Comparison of ENCODE assay signal across 2 cellular contexts in the genomic region with DNA sequence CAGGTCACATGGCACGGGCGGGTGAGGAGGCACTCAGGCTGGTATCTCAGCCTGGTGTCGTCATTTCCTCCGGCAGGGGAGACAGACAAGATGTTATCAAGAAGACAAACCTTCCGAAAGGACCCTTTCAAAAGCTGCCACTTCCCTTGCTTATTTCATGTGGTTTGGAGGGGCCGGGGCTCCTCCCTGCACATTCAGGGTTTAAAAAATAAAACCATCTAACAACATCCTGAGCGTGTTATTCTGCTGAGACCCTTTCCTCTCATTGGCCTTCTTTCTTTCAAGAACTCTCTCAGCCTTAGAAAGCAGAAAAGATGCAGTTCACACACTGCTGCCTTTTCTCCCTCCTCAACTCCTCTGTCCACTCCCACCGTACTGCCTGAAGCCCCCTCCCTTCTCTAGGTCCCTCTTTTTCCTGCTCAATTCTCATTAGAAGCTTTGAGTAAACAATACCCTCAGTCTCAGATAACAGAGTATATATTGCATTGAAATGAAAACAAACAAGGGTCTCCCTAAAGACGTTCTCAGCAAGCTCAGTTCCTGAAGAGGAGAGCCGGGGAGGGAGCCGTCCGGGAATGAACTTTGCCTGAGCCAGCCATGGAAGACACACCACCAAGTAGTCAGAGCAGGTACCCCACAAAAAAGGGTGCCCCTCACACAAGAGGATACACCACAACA.
TF ChIP-seq lines count a peak whose summit lies in the region.

No MANE protein-coding gene starts in this region.

TF ChIP-seq in HEK293, 187 proteins besides CTCF, POLR2A, EP300 and RAD21 (continued from another document and continues in another):
- TF ChIP-seq, protein P1, sequence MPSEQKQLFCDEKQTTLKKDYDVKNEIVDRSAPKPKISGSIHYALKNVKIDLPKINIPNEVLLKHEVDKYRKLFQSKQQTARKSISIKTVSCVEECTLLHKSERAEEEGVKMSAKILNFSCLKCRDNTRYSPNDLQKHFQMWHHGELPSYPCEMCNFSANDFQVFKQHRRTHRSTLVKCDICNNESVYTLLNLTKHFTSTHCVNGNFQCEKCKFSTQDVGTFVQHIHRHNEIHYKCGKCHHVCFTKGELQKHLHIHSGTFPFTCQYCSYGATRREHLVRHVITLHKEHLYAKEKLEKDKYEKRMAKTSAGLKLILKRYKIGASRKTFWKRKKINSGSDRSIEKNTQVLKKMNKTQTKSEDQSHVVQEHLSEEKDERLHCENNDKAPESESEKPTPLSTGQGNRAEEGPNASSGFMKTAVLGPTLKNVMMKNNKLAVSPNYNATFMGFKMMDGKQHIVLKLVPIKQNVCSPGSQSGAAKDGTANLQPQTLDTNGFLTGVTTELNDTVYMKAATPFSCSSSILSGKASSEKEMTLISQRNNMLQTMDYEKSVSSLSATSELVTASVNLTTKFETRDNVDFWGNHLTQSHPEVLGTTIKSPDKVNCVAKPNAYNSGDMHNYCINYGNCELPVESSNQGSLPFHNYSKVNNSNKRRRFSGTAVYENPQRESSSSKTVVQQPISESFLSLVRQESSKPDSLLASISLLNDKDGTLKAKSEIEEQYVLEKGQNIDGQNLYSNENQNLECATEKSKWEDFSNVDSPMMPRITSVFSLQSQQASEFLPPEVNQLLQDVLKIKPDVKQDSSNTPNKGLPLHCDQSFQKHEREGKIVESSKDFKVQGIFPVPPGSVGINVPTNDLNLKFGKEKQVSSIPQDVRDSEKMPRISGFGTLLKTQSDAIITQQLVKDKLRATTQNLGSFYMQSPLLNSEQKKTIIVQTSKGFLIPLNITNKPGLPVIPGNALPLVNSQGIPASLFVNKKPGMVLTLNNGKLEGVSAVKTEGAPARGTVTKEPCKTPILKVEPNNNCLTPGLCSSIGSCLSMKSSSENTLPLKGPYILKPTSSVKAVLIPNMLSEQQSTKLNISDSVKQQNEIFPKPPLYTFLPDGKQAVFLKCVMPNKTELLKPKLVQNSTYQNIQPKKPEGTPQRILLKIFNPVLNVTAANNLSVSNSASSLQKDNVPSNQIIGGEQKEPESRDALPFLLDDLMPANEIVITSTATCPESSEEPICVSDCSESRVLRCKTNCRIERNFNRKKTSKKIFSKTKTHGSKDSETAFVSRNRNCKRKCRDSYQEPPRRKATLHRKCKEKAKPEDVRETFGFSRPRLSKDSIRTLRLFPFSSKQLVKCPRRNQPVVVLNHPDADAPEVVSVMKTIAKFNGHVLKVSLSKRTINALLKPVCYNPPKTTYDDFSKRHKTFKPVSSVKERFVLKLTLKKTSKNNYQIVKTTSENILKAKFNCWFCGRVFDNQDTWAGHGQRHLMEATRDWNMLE (tag by site-specific recombination; conservative IDR thresholded peaks at IDR 0.05; ENCODE audit: low read depth) = no peak
- TF ChIP-seq, protein P2, sequence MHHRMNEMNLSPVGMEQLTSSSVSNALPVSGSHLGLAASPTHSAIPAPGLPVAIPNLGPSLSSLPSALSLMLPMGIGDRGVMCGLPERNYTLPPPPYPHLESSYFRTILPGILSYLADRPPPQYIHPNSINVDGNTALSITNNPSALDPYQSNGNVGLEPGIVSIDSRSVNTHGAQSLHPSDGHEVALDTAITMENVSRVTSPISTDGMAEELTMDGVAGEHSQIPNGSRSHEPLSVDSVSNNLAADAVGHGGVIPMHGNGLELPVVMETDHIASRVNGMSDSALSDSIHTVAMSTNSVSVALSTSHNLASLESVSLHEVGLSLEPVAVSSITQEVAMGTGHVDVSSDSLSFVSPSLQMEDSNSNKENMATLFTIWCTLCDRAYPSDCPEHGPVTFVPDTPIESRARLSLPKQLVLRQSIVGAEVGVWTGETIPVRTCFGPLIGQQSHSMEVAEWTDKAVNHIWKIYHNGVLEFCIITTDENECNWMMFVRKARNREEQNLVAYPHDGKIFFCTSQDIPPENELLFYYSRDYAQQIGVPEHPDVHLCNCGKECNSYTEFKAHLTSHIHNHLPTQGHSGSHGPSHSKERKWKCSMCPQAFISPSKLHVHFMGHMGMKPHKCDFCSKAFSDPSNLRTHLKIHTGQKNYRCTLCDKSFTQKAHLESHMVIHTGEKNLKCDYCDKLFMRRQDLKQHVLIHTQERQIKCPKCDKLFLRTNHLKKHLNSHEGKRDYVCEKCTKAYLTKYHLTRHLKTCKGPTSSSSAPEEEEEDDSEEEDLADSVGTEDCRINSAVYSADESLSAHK (tag by site-specific recombination; IDR thresholded peaks at IDR 0.05) = peak; percentile 50; the same call in 1 of the 2 replicates
- no peak for TF ChIP-seq HOXD13 (CRISPR knock-in tag; IDR thresholded peaks at IDR 0.05; ENCODE audit: borderline replicate concordance)
- peak; percentile 82 for TF ChIP-seq ZNF366 (tag by site-specific recombination; conservative IDR thresholded peaks at IDR 0.05)
- TF ChIP-seq MZF1 (tag by site-specific recombination; IDR thresholded peaks at IDR 0.05; ENCODE audit: borderline replicate concordance) = peak; percentile 22; the same call in 1 of the 2 replicates
- peak; percentile 76 for TF ChIP-seq ZXDB (tag by site-specific recombination; IDR thresholded peaks at IDR 0.05)
- no peak for TF ChIP-seq ZNF677 (tag by site-specific recombination; IDR thresholded peaks at IDR 0.05)
- TF ChIP-seq GLIS2 (tag by site-specific recombination; IDR thresholded peaks at IDR 0.05) = no peak
- TF ChIP-seq ZNF311 (tag by site-specific recombination; IDR thresholded peaks at IDR 0.05; ENCODE audit: borderline replicate concordance) = no peak
- no peak for TF ChIP-seq ZNF416 (tag by site-specific recombination; IDR thresholded peaks at IDR 0.05)
- no peak for TF ChIP-seq BCL11A (tag by site-specific recombination; IDR thresholded peaks at IDR 0.05; ENCODE audit: low read depth)
- TF ChIP-seq, protein P3, sequence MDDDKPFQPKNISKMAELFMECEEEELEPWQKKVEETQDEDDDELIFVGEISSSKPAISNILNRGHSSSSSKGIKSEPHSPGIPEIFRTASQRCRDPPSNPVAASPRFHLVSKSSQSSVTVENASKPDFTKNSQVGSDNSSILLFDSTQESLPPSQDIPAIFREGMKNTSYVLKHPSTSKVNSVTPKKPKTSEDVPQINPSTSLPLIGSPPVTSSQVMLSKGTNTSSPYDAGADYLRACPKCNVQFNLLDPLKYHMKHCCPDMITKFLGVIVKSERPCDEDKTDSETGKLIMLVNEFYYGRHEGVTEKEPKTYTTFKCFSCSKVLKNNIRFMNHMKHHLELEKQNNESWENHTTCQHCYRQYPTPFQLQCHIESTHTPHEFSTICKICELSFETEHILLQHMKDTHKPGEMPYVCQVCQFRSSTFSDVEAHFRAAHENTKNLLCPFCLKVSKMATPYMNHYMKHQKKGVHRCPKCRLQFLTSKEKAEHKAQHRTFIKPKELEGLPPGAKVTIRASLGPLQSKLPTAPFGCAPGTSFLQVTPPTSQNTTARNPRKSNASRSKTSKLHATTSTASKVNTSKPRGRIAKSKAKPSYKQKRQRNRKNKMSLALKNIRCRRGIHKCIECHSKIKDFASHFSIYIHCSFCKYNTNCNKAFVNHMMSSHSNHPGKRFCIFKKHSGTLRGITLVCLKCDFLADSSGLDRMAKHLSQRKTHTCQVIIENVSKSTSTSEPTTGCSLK (tag by site-specific recombination; IDR thresholded peaks at IDR 0.05) = no peak
- TF ChIP-seq GLIS1 (tag by site-specific recombination; IDR thresholded peaks at IDR 0.05) = peak; percentile 13; the same call in 1 of the 2 replicates
- TF ChIP-seq ZNF23 (tag by site-specific recombination; IDR thresholded peaks at IDR 0.05; ENCODE audit: borderline replicate concordance) = no peak
- no peak for TF ChIP-seq ZNF596 (tag by site-specific recombination; IDR thresholded peaks at IDR 0.05)
- no peak for TF ChIP-seq ZNF175 (tag by site-specific recombination; IDR thresholded peaks at IDR 0.05)

TF ChIP-seq in GM12878, 131 proteins besides CTCF, POLR2A, EP300 and RAD21 (continued from another document and continues in another):
- TF ChIP-seq IKZF1 (conservative IDR thresholded peaks at IDR 0.05) (no peak), ESRRA (IDR thresholded peaks at IDR 0.05; ENCODE audit: low read length) (no peak), E2F4 (IDR thresholded peaks at IDR 0.05; ENCODE audit: low read depth, low read length) (no peak), TAF1 (IDR thresholded peaks at IDR 0.05; ENCODE audit: borderline replicate concordance, low read depth, low read length) (no peak), USF1 (IDR thresholded peaks at IDR 0.05; ENCODE audit: borderline replicate concordance, extremely low read length, insufficient read depth, low read depth, low read length) (peak; percentile 58), BACH1 (IDR thresholded peaks at IDR 0.05; ENCODE audit: borderline replicate concordance) (no peak), ATF7 (IDR thresholded peaks at IDR 0.05; ENCODE audit: low read depth) (peak; percentile 82), TARDBP (IDR thresholded peaks at IDR 0.05; ENCODE audit: borderline replicate concordance) (no peak), RCOR1 (conservative IDR thresholded peaks at IDR 0.05; ENCODE audit: low read depth, low read length) (no peak), SMC3 (IDR thresholded peaks at IDR 0.05; ENCODE audit: borderline replicate concordance, low read length) (no peak), CBX3 (IDR thresholded peaks at IDR 0.05; ENCODE audit: borderline replicate concordance, low read depth) (no peak), CEBPB (IDR thresholded peaks at IDR 0.05; ENCODE audit: borderline replicate concordance in 1 of 2, low read depth in 2 of 2, low read length in 2 of 2) (no peak), SP1 (IDR thresholded peaks at IDR 0.05; ENCODE audit: low read depth, low read length) (no peak), MEF2A (IDR thresholded peaks at IDR 0.05; ENCODE audit: insufficient read depth, low read depth, low read length) (no peak), NR2F1 (conservative IDR thresholded peaks at IDR 0.05) (no peak), RAD51 (IDR thresholded peaks at IDR 0.05) (peak; percentile 62), SMAD1 (IDR thresholded peaks at IDR 0.05; ENCODE audit: low read depth, partially characterized antibody) (no peak), PRDM15 (CRISPR knock-in tag; IDR thresholded peaks at IDR 0.05) (no peak)
- TF ChIP-seq, protein P4, sequence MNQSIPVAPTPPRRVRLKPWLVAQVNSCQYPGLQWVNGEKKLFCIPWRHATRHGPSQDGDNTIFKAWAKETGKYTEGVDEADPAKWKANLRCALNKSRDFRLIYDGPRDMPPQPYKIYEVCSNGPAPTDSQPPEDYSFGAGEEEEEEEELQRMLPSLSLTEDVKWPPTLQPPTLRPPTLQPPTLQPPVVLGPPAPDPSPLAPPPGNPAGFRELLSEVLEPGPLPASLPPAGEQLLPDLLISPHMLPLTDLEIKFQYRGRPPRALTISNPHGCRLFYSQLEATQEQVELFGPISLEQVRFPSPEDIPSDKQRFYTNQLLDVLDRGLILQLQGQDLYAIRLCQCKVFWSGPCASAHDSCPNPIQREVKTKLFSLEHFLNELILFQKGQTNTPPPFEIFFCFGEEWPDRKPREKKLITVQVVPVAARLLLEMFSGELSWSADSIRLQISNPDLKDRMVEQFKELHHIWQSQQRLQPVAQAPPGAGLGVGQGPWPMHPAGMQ (IDR thresholded peaks at IDR 0.05; ENCODE audit: borderline replicate concordance) = no peak
